ENCODE assay signal across 24 cellular contexts in the genomic region with DNA sequence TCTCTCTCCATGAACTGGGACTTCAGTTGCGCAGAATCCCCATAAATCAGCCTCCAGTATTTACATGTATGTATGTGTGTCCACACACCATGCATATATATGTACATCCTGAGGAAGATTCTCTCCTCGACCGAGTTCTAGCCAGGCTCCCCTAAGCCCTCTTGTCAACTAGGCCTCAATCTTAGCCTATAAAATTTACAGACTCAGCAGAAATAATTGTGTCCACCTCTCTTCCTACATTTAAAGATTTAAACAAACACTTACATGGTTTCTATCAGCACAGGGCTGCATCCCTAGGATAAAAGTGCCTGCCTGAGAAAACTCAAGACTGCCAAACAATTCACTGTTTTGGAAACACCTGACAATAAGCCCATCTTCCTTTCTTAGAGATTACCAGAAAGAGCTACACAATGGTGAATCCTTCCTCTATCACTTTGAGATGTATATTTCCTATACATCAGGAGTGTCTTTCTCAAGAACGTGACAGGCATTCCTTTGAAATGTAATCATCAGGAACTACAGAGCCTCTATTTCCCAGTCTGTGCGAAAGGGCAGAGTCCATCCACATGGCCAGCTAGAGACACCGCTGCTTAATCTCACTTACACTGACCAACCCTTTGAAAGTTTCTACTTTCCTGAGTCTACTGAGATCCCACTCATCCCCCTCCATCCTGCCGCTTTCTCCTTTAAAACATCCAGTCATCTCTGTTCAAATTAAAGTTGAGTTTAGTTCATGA.
"Had no signal": no experiment of that assay in that cellular context is flagged by ENCODE, and none has a peak within 500 bp of the region (broad histone marks: within the 10 kb centered on the region; RNA-seq: fewer than 3 reads in every experiment).

No MANE protein-coding gene starts in this region.

- H3K27ac ChIP-seq: HL-60, RWPE1 had no signal

- H3K27me3 ChIP-seq: MG63 had no signal

- H3K27me3 Mint-ChIP-seq: IgD-negative memory B cell had no signal

- H3K4me3 ChIP-seq: MG63 had no signal

- ATAC-seq: Panc1, T-cell had no signal

- H3K4me2 ChIP-seq: SK-N-SH had no signal

- H3K9ac ChIP-seq: SK-N-SH had no signal

- H3K4me1 Mint-ChIP-seq: IgD-negative memory B cell, T-cell had no signal

- H3K9me3 Mint-ChIP-seq: IgD-negative memory B cell; T-cell; T-helper 1 cell treated with Interleukin-12 subunit alpha and Interleukin-12 subunit beta and Interleukin-4 antibody, amounts not matched to agents 30 μg/mL and 1 μg/mL, for 36 hours had no signal

- H3K27ac Mint-ChIP-seq: IgD-negative memory B cell; T-cell; T-helper 1 cell treated with Interleukin-12 subunit alpha and Interleukin-12 subunit beta and Interleukin-4 antibody, amounts not matched to agents 30 μg/mL and 1 μg/mL, for 36 hours had no signal

- H3K4me3 Mint-ChIP-seq: IgD-negative memory B cell; T-cell; T-helper 1 cell treated with Interleukin-12 subunit alpha and Interleukin-12 subunit beta and Interleukin-4 antibody, amounts not matched to agents 30 μg/mL and 1 μg/mL, for 36 hours had no signal

- DNase-seq: KBM-7, MG63, NCI-H1092, NCI-H1436, NCI-H187, NCI-H2029, NCI-H2081 treated with DMSO at 0.1 percent for 48 hours, NCI-H2171, NCI-H226, NCI-H446, NCI-H510A, NCI-H524 treated with DMSO at 0.1 percent for 48 hours, NCI-H69, NCI-H774, OCI-M1, SHP77, SK-N-SH, SW 1271, T-cell had no signal

- H3K9me3 ChIP-seq: MG63, SK-N-SH had no signal

- H3K9me2 ChIP-seq: SK-N-SH had no signal
